Comparison of ENCODE assay signal across 36 cellular contexts in the genomic region with DNA sequence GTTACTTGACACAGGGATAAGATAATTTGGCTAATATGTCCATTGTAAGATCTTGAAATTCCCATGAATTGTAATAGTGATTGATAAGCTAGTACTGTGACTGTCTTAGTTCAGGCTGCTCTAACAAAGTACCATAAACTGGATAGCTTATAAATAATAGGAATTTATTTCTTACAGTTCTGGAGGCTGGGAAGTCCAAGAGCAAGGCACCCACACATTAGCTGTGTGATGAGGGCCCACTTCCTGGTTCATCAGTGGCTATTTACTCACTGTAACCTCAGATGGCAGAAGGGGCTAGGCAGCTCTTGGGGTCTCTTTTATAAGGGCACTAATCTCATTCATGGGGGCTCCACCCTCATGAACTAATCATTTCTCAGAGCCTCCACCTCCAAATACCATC. TPM values are rescaled to one million over a fixed set of nuclear protein-coding genes. Genes with fewer than 3 reads are reported as not detected.
"Had no signal": no experiment of that assay in that cellular context is flagged by ENCODE, and none has a peak within 500 bp of the region (broad histone marks: within the 10 kb centered on the region; RNA-seq: fewer than 3 reads in every experiment).

No MANE protein-coding gene starts in this region.

- H3K27ac ChIP-seq: adrenal gland, ascending aorta, body of pancreas, brain microvascular endothelial cell, breast epithelium, cardiac muscle cell had no signal

- H3K27me3 ChIP-seq: adrenal gland, ascending aorta, body of pancreas, brain microvascular endothelial cell, breast epithelium, cardiac muscle cell had no signal

- FAIRE-seq: astrocyte, bronchial epithelial cell had no signal

- H3K4me3 ChIP-seq: adrenal gland, ascending aorta, body of pancreas, breast epithelium, cardiac muscle cell had no signal

- H3K4me1 ChIP-seq: ascending aorta, body of pancreas, breast epithelium had no signal

- DNase-seq: activated effector memory CD4-positive, alpha-beta T cell treated with anti-CD3 and anti-CD28 coated beads, Interleukin-2, amount 50 U/mL, for 16 hours; activated effector memory CD4-positive, alpha-beta T cell treated with Interleukin-2 at 50 U/mL for 16 hours; activated gamma-delta T cell; activated gamma-delta T cell treated with Interleukin-2 at 50 U/mL for 16 hours; activated naive CD4-positive, alpha-beta T cell; activated naive CD4-positive, alpha-beta T cell treated with anti-CD3 and anti-CD28 coated beads for 36 hours; activated naive CD4-positive, alpha-beta T cell treated with anti-CD3 and anti-CD28 coated beads, Interleukin-2, amount 10 ng/mL, durations not matched to agents 7 days and 5 days; activated naive CD4-positive, alpha-beta T cell treated with anti-CD3 and anti-CD28 coated beads, Interleukin-2, amount 50 U/mL, for 16 hours; activated naive CD4-positive, alpha-beta T cell treated with Interleukin-2 at 50 U/mL for 16 hours; activated naive CD8-positive, alpha-beta T cell treated with anti-CD3 and anti-CD28 coated beads for 36 hours; activated naive CD8-positive, alpha-beta T cell treated with anti-CD3 and anti-CD28 coated beads, Interleukin-2, amount 10 ng/mL, durations not matched to agents 7 days and 5 days; activated naive CD8-positive, alpha-beta T cell treated with anti-CD3 and anti-CD28 coated beads, Interleukin-2, amount 50 U/mL, for 24 hours; activated T-cell treated with anti-CD3 and anti-CD28 coated beads, Interleukin-2, amount 50 U/mL, for 1 hour; activated T-cell treated with anti-CD3 and anti-CD28 coated beads, Interleukin-2, amount 50 U/mL, for 24 hours; activated T-cell treated with anti-CD3 and anti-CD28 coated beads, Interleukin-2, amount 50 U/mL, for 4 hours; activated T-cell treated with anti-CD3 and anti-CD28 coated beads, Interleukin-2, amount 50 U/mL, for 48 hours; activated T-cell treated with anti-CD3 and anti-CD28 coated beads, Interleukin-2, amount 50 U/mL, for 72 hours; adrenal gland; amniotic stem cell; amygdala; anterior cingulate cortex; aorta; body of pancreas; brain microvascular endothelial cell; caudate nucleus; central memory CD4-positive, alpha-beta T cell; cerebellar nuclear complex had no signal

- H3K9me3 ChIP-seq: adrenal gland, body of pancreas had no signal

- ATAC-seq: activated naive CD4-positive, alpha-beta T cell treated with anti-CD3 and anti-CD28 coated beads, Interleukin-2, amount 50 U/mL, for 72 hours; activated naive CD8-positive, alpha-beta T cell treated with anti-CD3 and anti-CD28 coated beads, Interleukin-2, amount 50 U/mL, for 24 hours; activated T-cell treated with anti-CD3 and anti-CD28 coated beads, Interleukin-2, amount 50 U/mL, for 4 hours; activated T-cell treated with anti-CD3 and anti-CD28 coated beads, Interleukin-2, amount 50 U/mL, for 72 hours; activated T-helper 17 cell treated with anti-CD3 and anti-CD28 coated beads, Interleukin-2, amount 50 U/mL, for 72 hours; body of pancreas had no signal

- H3K36me3 ChIP-seq: ascending aorta, brain microvascular endothelial cell, breast epithelium, cardiac muscle cell had no signal

RNA-seq across cellular contexts. Expression of a gene that starts 28.5 kb away (rescaled TPM):
- total RNA-seq: activated naive CD4-positive, alpha-beta T cell treated with anti-CD3 and anti-CD28 coated beads for 36 hours; activated naive CD4-positive, alpha-beta T cell treated with anti-CD3 and anti-CD28 coated beads, Interleukin-2, amount 50 U/mL, for 72 hours; activated naive CD8-positive, alpha-beta T cell treated with anti-CD3 and anti-CD28 coated beads for 36 hours; activated naive CD8-positive, alpha-beta T cell treated with anti-CD3 and anti-CD28 coated beads, Interleukin-2, amount 10 ng/mL, durations not matched to agents 7 days and 5 days; activated T-cell treated with anti-CD3 and anti-CD28 coated beads, Interleukin-2, amount 50 U/mL, for 72 hours; activated T-helper 1 cell treated with anti-CD3 and anti-CD28 coated beads, Interleukin-12 subunit alpha, Interleukin-12 subunit beta, Interleukin-2, Interleukin-4 antibody, amounts not matched to agents 30 ng/mL and 10 ng/mL and 1 ng/mL, durations not matched to agents 14 hours and 24 hours and 36 hours; activated T-helper 2 cell treated with anti-CD3 and anti-CD28 coated beads, Interferon-gamma antibody, Interleukin-2, Interleukin-4, amounts not matched to agents 10 μg/mL and 5 μg/mL and 100 μg/mL, durations not matched to agents 14 hours and 24 hours and 36 hours; astrocyte had no signal

RNA-seq across cellular contexts. Expression of a gene that starts 59.3 kb away (rescaled TPM):
- total RNA-seq: ascending aorta, body of pancreas, bronchial epithelial cell had no signal
